1 cellular context compared by ENCODE assay signal in genomic region chr1:161304927-161305871, GRCh38.
TF ChIP-seq lines count a peak whose summit lies in the region.

No MANE protein-coding gene starts in this region.

TF ChIP-seq in GM12878, 131 proteins besides CTCF, POLR2A, EP300 and RAD21:
- TF ChIP-seq CREB1 (IDR thresholded peaks at IDR 0.05; ENCODE audit: low read depth) (no peak), SIN3A (IDR thresholded peaks at IDR 0.05; ENCODE audit: low read depth, low read length) (0 out of 2 replicates have a peak, but pooled peaks have one; percentile 11), ZNF687 (IDR thresholded peaks at IDR 0.05) (no peak), ATF7 (IDR thresholded peaks at IDR 0.05; ENCODE audit: low read depth) (peak; percentile 97), USF2 (IDR thresholded peaks at IDR 0.05; ENCODE audit: borderline replicate concordance, low read depth, low read length) (no peak), TCF3 (IDR thresholded peaks at IDR 0.05; ENCODE audit: borderline replicate concordance, insufficient read depth, low read depth, low read length) (no peak)
TF ChIP-seq in GM12878: peak in this region for 2.
